Comparison of ENCODE assay signal across 16 cellular contexts in genomic region chr6:82397962-82398692, GRCh38. TPM values are rescaled to one million over a fixed set of nuclear protein-coding genes. Genes with fewer than 3 reads are reported as not detected.
DNase-seq lines count a peak whose midpoint lies in the region; ATAC-seq and TF ChIP-seq lines count a peak whose summit lies in the region.
"Had no signal": no experiment of that assay in that cellular context is flagged by ENCODE, and none has a peak within 500 bp of the region (broad histone marks: within the 10 kb centered on the region; RNA-seq: fewer than 3 reads in every experiment).

No MANE protein-coding gene starts in this region.

- H3K4me3 Mint-ChIP-seq in endodermal cell, result no peak overlapping the region
- no peak overlapping the region for H3K4me3 Mint-ChIP-seq in CD8-positive, alpha-beta T cell

- H3K36me3 Mint-ChIP-seq in endodermal cell (ENCODE audit: low read depth), result peaks cover 5% of the 10 kb centered on the region
- no peaks in the 10 kb centered on the region for H3K36me3 Mint-ChIP-seq in CD8-positive, alpha-beta T cell

- no peaks in the 10 kb centered on the region for H3K4me1 Mint-ChIP-seq in endodermal cell
- H3K4me1 Mint-ChIP-seq in CD8-positive, alpha-beta T cell (ENCODE audit: low read depth), result no peaks in the 10 kb centered on the region

- TF ChIP-seq CTCF in fibroblast of mammary gland (conservative IDR thresholded peaks at IDR 0.05; ENCODE audit: control insufficient read depth, insufficient read depth, low read depth, low read length) (no peak), endodermal cell (conservative IDR thresholded peaks at IDR 0.05) (no peak)
- TF ChIP-seq CTCF in CD8-positive, alpha-beta T cell (IDR thresholded peaks at IDR 0.05), result no peak

- CTCF ChIA-PET in CD8-positive, alpha-beta T cell (lab: Charles Lee), result no interaction called here

- 100% methylated on average over 1 of the region's 1 CpG; no CpG with 5 or more reads in 1 of the 2 experiments for WGBS in endodermal cell (ENCODE audit: insufficient coverage in 1 of 2, insufficient read length in 1 of 2), 2 experiments

- no peaks in the 10 kb centered on the region for H3K27me3 Mint-ChIP-seq in endodermal cell (ENCODE audit: insufficient read depth)
- H3K27me3 Mint-ChIP-seq in CD8-positive, alpha-beta T cell (ENCODE audit: low read depth), result peaks cover 2% of the 10 kb centered on the region

- peaks cover 3% of the 10 kb centered on the region for H3K9me3 Mint-ChIP-seq in endodermal cell
- no peaks in the 10 kb centered on the region for H3K9me3 Mint-ChIP-seq in CD8-positive, alpha-beta T cell

- intact Hi-C loops in CD8-positive, alpha-beta T cell (cut with DNase I, micrococcal nuclease), result no loop called here

- H3K9ac ChIP-seq in endodermal cell (ENCODE audit: extremely low read depth, low read length, poor library complexity, severe bottlenecking), result no peak overlapping the region

- no peaks in the 10 kb centered on the region for H3K4me1 ChIP-seq in endodermal cell (ENCODE audit: control insufficient read depth, insufficient read depth, low read length)
- no peaks in the 10 kb centered on the region for H3K4me1 ChIP-seq in CD8-positive, alpha-beta T cell (ENCODE audit: insufficient read depth, low read length)
- H3K4me1 ChIP-seq: suprapubic skin had no signal

- no peaks in the 10 kb centered on the region for H3K9me3 ChIP-seq in endodermal cell (ENCODE audit: control insufficient read depth, low read length)
- no peaks in the 10 kb centered on the region for H3K9me3 ChIP-seq in CD8-positive, alpha-beta T cell (ENCODE audit: low read length)
- H3K9me3 ChIP-seq: suprapubic skin had no signal

- POLR2A ChIA-PET in CD8-positive, alpha-beta T cell (lab: Charles Lee), result no interaction called here

- no peak overlapping the region for H3K27ac Mint-ChIP-seq in endodermal cell
- H3K27ac Mint-ChIP-seq in CD8-positive, alpha-beta T cell, result no peak overlapping the region

- ATAC-seq in SK-N-SH treated with all-trans-retinoic acid at 6 μM for 48 hours (peak; percentile 56), GM21529 (IDR thresholded peaks at IDR 0.05; ENCODE audit: unreplicated experiment) (no peak)
- no peak for ATAC-seq in CD8-positive, alpha-beta T cell
- ATAC-seq: GM12878 had no signal

- no peaks in the 10 kb centered on the region for H3K27me3 ChIP-seq in endodermal cell (ENCODE audit: control insufficient read depth, insufficient read depth, low read length, poor library complexity, severe bottlenecking)
- no peaks in the 10 kb centered on the region for H3K27me3 ChIP-seq in CD8-positive, alpha-beta T cell (ENCODE audit: insufficient read depth, low read length)
- H3K27me3 ChIP-seq: suprapubic skin had no signal

- H3K4me3 ChIP-seq in fibroblast of mammary gland (ENCODE audit: control insufficient read depth, low read depth, low read length), result peak overlapping the region; percentile 17
- H3K4me3 ChIP-seq in endodermal cell (ENCODE audit: low read length), result no peak overlapping the region
- H3K4me3 ChIP-seq in CD8-positive, alpha-beta T cell (ENCODE audit: low read depth, low read length), result no peak overlapping the region
- H3K4me3 ChIP-seq: GM12878, suprapubic skin had no signal

- H3K36me3 ChIP-seq in endodermal cell (ENCODE audit: control insufficient read depth, insufficient read depth, low read length), result no peaks in the 10 kb centered on the region
- no peaks in the 10 kb centered on the region for H3K36me3 ChIP-seq in CD8-positive, alpha-beta T cell (ENCODE audit: insufficient read depth, low read length)
- H3K36me3 ChIP-seq: suprapubic skin had no signal

- peak; percentile 12 for DNase-seq in NOMO-1 treated with DMSO at 0.1 percent for 48 hours (lab: John Stamatoyannopoulos, UW; ENCODE audit: unreplicated experiment)
- no peak for DNase-seq in NOMO-1 (lab: John Stamatoyannopoulos, UW; ENCODE audit: unreplicated experiment in 2 of 2)
- DNase-seq in fibroblast of mammary gland (ENCODE audit: low read depth), result peak; percentile 92
- DNase-seq in endodermal cell, result no peak
- no peak for DNase-seq in CD8-positive, alpha-beta T cell
- DNase-seq in dermis blood vessel endothelial cell, result no peak
- DNase-seq: 8988T, activated gamma-delta T cell treated with Interleukin-2 at 50 U/mL for 16 hours, mesendoderm, NCI-H187, NCI-H526 treated with DMSO at 0.1 percent for 48 hours, SHP77 treated with DMSO at 0.1 percent for 48 hours had no signal

- H3K27ac ChIP-seq in endodermal cell (ENCODE audit: low read depth, low read length), result no peak overlapping the region
- H3K27ac ChIP-seq in CD8-positive, alpha-beta T cell (ENCODE audit: low read depth, low read length), result no peak overlapping the region
- H3K27ac ChIP-seq: suprapubic skin had no signal

TF ChIP-seq in SK-N-SH treated with all-trans-retinoic acid at 6 μM for 48 hours, 23 proteins besides CTCF, POLR2A, EP300 and RAD21:
- TF ChIP-seq OSR1 (CRISPR knock-in tag; IDR thresholded peaks at IDR 0.05), result no peak
- no peak for TF ChIP-seq CSDC2 (CRISPR knock-in tag; IDR thresholded peaks at IDR 0.05)
- TF ChIP-seq ZNF8 (CRISPR knock-in tag; IDR thresholded peaks at IDR 0.05), result no peak
- peak; percentile 77 for TF ChIP-seq ZC3H10 (CRISPR knock-in tag; IDR thresholded peaks at IDR 0.05)
- TF ChIP-seq TOX (CRISPR knock-in tag; IDR thresholded peaks at IDR 0.05; ENCODE audit: borderline replicate concordance), result peak; percentile 75; the same call in 1 of the 2 replicates
- TF ChIP-seq, protein P1, sequence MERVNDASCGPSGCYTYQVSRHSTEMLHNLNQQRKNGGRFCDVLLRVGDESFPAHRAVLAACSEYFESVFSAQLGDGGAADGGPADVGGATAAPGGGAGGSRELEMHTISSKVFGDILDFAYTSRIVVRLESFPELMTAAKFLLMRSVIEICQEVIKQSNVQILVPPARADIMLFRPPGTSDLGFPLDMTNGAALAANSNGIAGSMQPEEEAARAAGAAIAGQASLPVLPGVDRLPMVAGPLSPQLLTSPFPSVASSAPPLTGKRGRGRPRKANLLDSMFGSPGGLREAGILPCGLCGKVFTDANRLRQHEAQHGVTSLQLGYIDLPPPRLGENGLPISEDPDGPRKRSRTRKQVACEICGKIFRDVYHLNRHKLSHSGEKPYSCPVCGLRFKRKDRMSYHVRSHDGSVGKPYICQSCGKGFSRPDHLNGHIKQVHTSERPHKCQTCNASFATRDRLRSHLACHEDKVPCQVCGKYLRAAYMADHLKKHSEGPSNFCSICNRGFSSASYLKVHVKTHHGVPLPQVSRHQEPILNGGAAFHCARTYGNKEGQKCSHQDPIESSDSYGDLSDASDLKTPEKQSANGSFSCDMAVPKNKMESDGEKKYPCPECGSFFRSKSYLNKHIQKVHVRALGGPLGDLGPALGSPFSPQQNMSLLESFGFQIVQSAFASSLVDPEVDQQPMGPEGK (CRISPR knock-in tag; IDR thresholded peaks at IDR 0.05; ENCODE audit: borderline replicate concordance), result no peak
- peak; percentile 89 for TF ChIP-seq ISL1 (CRISPR knock-in tag; IDR thresholded peaks at IDR 0.05)
- TF ChIP-seq ARNTL (CRISPR knock-in tag; IDR thresholded peaks at IDR 0.05; ENCODE audit: borderline replicate concordance, low read depth), result no peak
- TF ChIP-seq RARB (CRISPR knock-in tag; IDR thresholded peaks at IDR 0.05), result no peak
- TF ChIP-seq BACH2 (CRISPR knock-in tag; IDR thresholded peaks at IDR 0.05; ENCODE audit: borderline replicate concordance), result no peak
- no peak for TF ChIP-seq TCF4 (CRISPR knock-in tag; IDR thresholded peaks at IDR 0.05; ENCODE audit: borderline replicate concordance)

RNA-seq across cellular contexts. Expression of gene TPBG, which starts 34.5 kb away (rescaled TPM):
- 10 to 100 TPM; 34.0 to 39.1 TPM for total RNA-seq in endodermal cell
- 207 TPM for polyA plus RNA-seq in endodermal cell (2013, experiment 1 of 2)
- 174 TPM for polyA plus RNA-seq in endodermal cell (2013, experiment 2 of 2)
- under 1 TPM; 0.35 to 0.42 TPM for total RNA-seq in CD8-positive, alpha-beta T cell
- 8.7 and 9.4 TPM in 2 replicates for total RNA-seq in dermis blood vessel endothelial cell

Comparison
In these comparisons a context has a peak if more than half of its experiments do, and no peak if none do; other contexts are left out.
1. DNase-seq: peak in NOMO-1 treated with DMSO at 0.1 percent for 48 hours (single experiment) and fibroblast of mammary gland (single experiment); none in NOMO-1 (0 of 2), endodermal cell (single experiment), CD8-positive, alpha-beta T cell (0 of 7) and dermis blood vessel endothelial cell (single experiment).